In genomic region chr20:52031206-52031573, GRCh38 we compare ENCODE assay signal across 15 cellular contexts.
A peak's percentile ranks its signal among the peaks of the same experiment; 100 is the strongest.
DNase-seq lines count a peak whose midpoint lies in the region; ATAC-seq and TF ChIP-seq lines count a peak whose summit lies in the region.
"Had no signal": no experiment of that assay in that cellular context is flagged by ENCODE, and none has a peak within 500 bp of the region (broad histone marks: within the 10 kb centered on the region; RNA-seq: fewer than 3 reads in every experiment).

No MANE protein-coding gene starts in this region.

- H3K4me1 Mint-ChIP-seq in activated naive CD8-positive, alpha-beta T cell treated with anti-CD3 and anti-CD28 coated beads, Interleukin-2, amount 50 U/mL, for 24 hours, result peaks cover 20% of the 10 kb centered on the region
- H3K4me1 Mint-ChIP-seq in natural killer cell treated with Interleukin-12 subunit alpha and Interleukin-12 subunit beta and Interleukin-15 and Interleukin-18, amount 100 ng/mL, for 72 hours (ENCODE audit: low read depth in 2 of 2), result peaks cover 37 to 47% of the 10 kb centered on the region in 2 donors
- H3K4me1 Mint-ChIP-seq: activated B cell treated with CpG ODN at 0.5 μM for 24 hours had no signal

- H3K4me3 Mint-ChIP-seq in activated naive CD8-positive, alpha-beta T cell treated with anti-CD3 and anti-CD28 coated beads, Interleukin-2, amount 50 U/mL, for 24 hours, result no peak overlapping the region
- H3K4me3 Mint-ChIP-seq in natural killer cell treated with Interleukin-12 subunit alpha and Interleukin-12 subunit beta and Interleukin-15 and Interleukin-18, amount 100 ng/mL, for 72 hours, result peak overlapping the region; percentile 79
- H3K4me3 Mint-ChIP-seq: activated B cell treated with CpG ODN at 0.5 μM for 24 hours had no signal

- no peak for TF ChIP-seq CTCF in AG04450 (IDR thresholded peaks at IDR 0.05; ENCODE audit: low read depth, low read length)

- CTCF ChIA-PET in AG04450 (lab: Charles Lee), result interaction anchor here (0.6 to 1.9 kb wide), 2 partner anchors 17 to 231 kb away, joined by 3 to 7 read pairs; no protein-coding TSS in a partner anchor

- no peak overlapping the region for H3K4me3 ChIP-seq in AG04450 (ENCODE audit: low read depth, low read length)
- H3K4me3 ChIP-seq: uterus had no signal

- peak overlapping the region; percentile 95 for H3K27ac ChIP-seq in AG04450 (ENCODE audit: low read depth, low read length)

- ATAC-seq in activated naive CD8-positive, alpha-beta T cell treated with anti-CD3 and anti-CD28 coated beads, Interleukin-2, amount 50 U/mL, for 24 hours, result no peak
- peak; percentile 72 to 75 for ATAC-seq in natural killer cell treated with Interleukin-12 subunit alpha and Interleukin-12 subunit beta and Interleukin-15 and Interleukin-18, amount 100 ng/mL, for 72 hours
- ATAC-seq in HG02678 (IDR thresholded peaks at IDR 0.05; ENCODE audit: unreplicated experiment), result no peak
- no peak for ATAC-seq in GM21528 (IDR thresholded peaks at IDR 0.05; ENCODE audit: low FRiP score, unreplicated experiment)

- POLR2A ChIA-PET in AG04450 (lab: Yijun Ruan, JAX), result interaction anchor here (0.6 to 1.7 kb wide), 3 partner anchors 9 to 231 kb away, joined by 5 to 20 read pairs (median 5); no protein-coding TSS in a partner anchor

- no peaks in the 10 kb centered on the region for H3K27me3 Mint-ChIP-seq in activated naive CD8-positive, alpha-beta T cell treated with anti-CD3 and anti-CD28 coated beads, Interleukin-2, amount 50 U/mL, for 24 hours
- no peaks in the 10 kb centered on the region for H3K27me3 Mint-ChIP-seq in natural killer cell treated with Interleukin-12 subunit alpha and Interleukin-12 subunit beta and Interleukin-15 and Interleukin-18, amount 100 ng/mL, for 72 hours
- H3K27me3 Mint-ChIP-seq: activated B cell treated with CpG ODN at 0.5 μM for 24 hours had no signal

- H3K36me3 Mint-ChIP-seq in activated naive CD8-positive, alpha-beta T cell treated with anti-CD3 and anti-CD28 coated beads, Interleukin-2, amount 50 U/mL, for 24 hours (ENCODE audit: low read depth), result no peaks in the 10 kb centered on the region
- H3K36me3 Mint-ChIP-seq in natural killer cell treated with Interleukin-12 subunit alpha and Interleukin-12 subunit beta and Interleukin-15 and Interleukin-18, amount 100 ng/mL, for 72 hours, result no peaks in the 10 kb centered on the region

- H3K9me3 Mint-ChIP-seq in activated naive CD8-positive, alpha-beta T cell treated with anti-CD3 and anti-CD28 coated beads, Interleukin-2, amount 50 U/mL, for 24 hours, result no peaks in the 10 kb centered on the region
- H3K9me3 Mint-ChIP-seq in natural killer cell treated with Interleukin-12 subunit alpha and Interleukin-12 subunit beta and Interleukin-15 and Interleukin-18, amount 100 ng/mL, for 72 hours, result peaks cover 4% of the 10 kb centered on the region
- H3K9me3 Mint-ChIP-seq: activated B cell treated with CpG ODN at 0.5 μM for 24 hours had no signal

- H3K9me3 ChIP-seq in AG04450 (ENCODE audit: control insufficient read depth, insufficient read depth, low read length), result no peaks in the 10 kb centered on the region
- H3K9me3 ChIP-seq: uterus had no signal

- H3K27me3 ChIP-seq in AG04450 (ENCODE audit: control insufficient read depth, insufficient read depth, low read length), result no peaks in the 10 kb centered on the region
- H3K27me3 ChIP-seq: uterus had no signal

- peak overlapping the region; percentile 78 for H3K27ac Mint-ChIP-seq in activated naive CD8-positive, alpha-beta T cell treated with anti-CD3 and anti-CD28 coated beads, Interleukin-2, amount 50 U/mL, for 24 hours
- H3K27ac Mint-ChIP-seq in natural killer cell treated with Interleukin-12 subunit alpha and Interleukin-12 subunit beta and Interleukin-15 and Interleukin-18, amount 100 ng/mL, for 72 hours, result peak overlapping the region; percentile 90 to 98
- H3K27ac Mint-ChIP-seq: activated B cell treated with CpG ODN at 0.5 μM for 24 hours had no signal

- DNase-seq in AG04450 (ENCODE audit: low read depth, low spot score), result peak; percentile 38
- peak; percentile 22 for DNase-seq in GM03348 (ENCODE audit: low spot score)
- DNase-seq in activated naive CD8-positive, alpha-beta T cell treated with anti-CD3 and anti-CD28 coated beads, Interleukin-2, amount 50 U/mL, for 24 hours, result no peak
- peak; percentile 86 for DNase-seq in natural killer cell treated with Interleukin-12 subunit alpha and Interleukin-12 subunit beta and Interleukin-15 and Interleukin-18, amount 100 ng/mL, for 72 hours (ENCODE audit: low spot score)
- no peak for DNase-seq in SW 1271 (lab: John Stamatoyannopoulos, UW)
- no peak for DNase-seq in UCSD-AML1 (lab: John Stamatoyannopoulos, UW; ENCODE audit: unreplicated experiment)
- DNase-seq: activated B cell treated with CpG ODN at 0.5 μM for 24 hours; anterior cingulate cortex; GOT3; NCI-H2081 treated with DMSO at 0.1 percent for 48 hours; SHP77 treated with DMSO at 0.1 percent for 48 hours; stimulated activated CD4-positive, alpha-beta T cell treated with anti-CD3 and anti-CD28 coated beads, Interleukin-2, amount 100 ng/mL, for 24 hours; uterus had no signal

Comparison
In these comparisons a context has a peak if more than half of its experiments do, and no peak if none do; other contexts are left out.
1. DNase-seq: peak in AG04450 (single experiment), GM03348 (single experiment) and natural killer cell treated with Interleukin-12 subunit alpha and Interleukin-12 subunit beta and Interleukin-15 and Interleukin-18, amount 100 ng/mL, for 72 hours (single experiment); none in activated naive CD8-positive, alpha-beta T cell treated with anti-CD3 and anti-CD28 coated beads, Interleukin-2, amount 50 U/mL, for 24 hours (single experiment), SW 1271 (0 of 2) and UCSD-AML1 (single experiment).
2. ATAC-seq: peak in natural killer cell treated with Interleukin-12 subunit alpha and Interleukin-12 subunit beta and Interleukin-15 and Interleukin-18, amount 100 ng/mL, for 72 hours (2 of 2); none in activated naive CD8-positive, alpha-beta T cell treated with anti-CD3 and anti-CD28 coated beads, Interleukin-2, amount 50 U/mL, for 24 hours (single experiment), HG02678 (single experiment) and GM21528 (single experiment).